1 cellular context compared by ENCODE assay signal in the genomic region with DNA sequence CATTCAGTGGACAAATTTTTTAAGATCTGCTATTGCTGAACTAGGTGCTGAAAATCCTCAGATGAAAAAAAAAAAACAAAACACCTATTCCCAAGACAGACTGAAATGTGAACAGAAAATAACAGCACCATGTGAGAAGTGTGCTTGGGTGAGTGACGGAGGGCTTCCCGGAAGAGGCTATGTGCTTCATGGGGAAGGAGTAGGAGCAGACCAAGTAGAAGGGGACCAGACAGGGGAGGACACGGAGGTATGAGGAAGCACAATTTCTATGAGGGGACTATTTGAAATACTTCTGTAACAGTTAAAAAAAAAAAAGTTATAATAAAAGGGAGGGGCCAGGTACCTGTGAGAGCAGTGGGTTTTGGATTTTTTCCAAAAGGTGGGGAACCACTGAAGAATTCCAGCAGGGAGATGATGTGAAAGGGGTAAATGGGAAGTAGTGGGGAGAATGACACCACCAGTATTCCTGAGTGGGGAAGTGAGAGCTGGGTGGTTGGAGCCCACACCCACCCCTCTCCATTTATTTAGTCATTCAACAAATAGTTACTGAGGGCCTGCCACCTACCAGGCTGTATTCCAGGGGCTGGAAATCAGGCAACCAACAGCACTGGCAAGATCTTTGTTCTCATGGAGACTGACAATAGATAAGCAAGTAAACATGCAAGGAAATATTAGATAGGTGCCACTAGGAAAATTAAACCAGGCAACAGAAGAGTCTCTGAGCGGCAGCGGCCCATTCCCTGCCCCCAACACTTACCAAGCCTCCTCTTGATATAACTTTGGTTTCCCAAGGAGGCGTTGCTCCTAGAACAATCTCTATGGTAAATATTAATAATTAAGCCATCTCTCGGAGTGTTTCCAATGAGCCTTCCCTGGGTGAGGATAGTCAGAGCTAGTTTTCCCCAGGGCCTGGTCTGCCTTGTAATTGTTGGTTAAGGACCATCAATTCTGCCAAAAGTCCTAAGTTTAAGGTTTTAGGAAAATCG.
A peak's percentile ranks its signal among the peaks of the same experiment; 100 is the strongest.
TF ChIP-seq lines count a peak whose summit lies in the region.

No MANE protein-coding gene starts in this region.

TF ChIP-seq in K562, 482 proteins besides CTCF, POLR2A, EP300 and RAD21 (continues in another document):
- TF ChIP-seq ZBTB17 (CRISPR knock-in tag; IDR thresholded peaks at IDR 0.05) (no peak), RHOXF2B (CRISPR knock-in tag; conservative IDR thresholded peaks at IDR 0.05) (no peak), CEBPB (tag; IDR thresholded peaks at IDR 0.05) (no peak), ZSCAN29 (IDR thresholded peaks at IDR 0.05) (no peak), ZNF146 (CRISPR knock-in tag; IDR thresholded peaks at IDR 0.05; ENCODE audit: unreplicated experiment) (no peak), STAT5B (CRISPR knock-in tag; IDR thresholded peaks at IDR 0.05) (no peak), ZFP36 (IDR thresholded peaks at IDR 0.05; ENCODE audit: low read depth, low read length, partially characterized antibody) (peak; percentile 92), ZNF212 (CRISPR knock-in tag; IDR thresholded peaks at IDR 0.05) (no peak), MEF2D (tag; conservative IDR thresholded peaks at IDR 0.05; ENCODE audit: low read depth) (no peak), HMGN3 (IDR thresholded peaks at IDR 0.05; ENCODE audit: borderline replicate concordance, extremely low read depth, insufficient read length, low read depth, low read length) (no peak), ELF4 (CRISPR knock-in tag; IDR thresholded peaks at IDR 0.05) (no peak), BCOR (IDR thresholded peaks at IDR 0.05) (peak; percentile 68; the same call in 1 of the 2 replicates), ERF (CRISPR knock-in tag; IDR thresholded peaks at IDR 0.05) (no peak), TEAD4 (IDR thresholded peaks at IDR 0.05; ENCODE audit: low read length) (no peak), TEAD4 (CRISPR knock-in tag; IDR thresholded peaks at IDR 0.05; ENCODE audit: borderline replicate concordance) (no peak), ZNF436 (CRISPR knock-in tag; IDR thresholded peaks at IDR 0.05) (peak; percentile 61; the same call in 1 of the 2 replicates)
- TF ChIP-seq, protein P1, sequence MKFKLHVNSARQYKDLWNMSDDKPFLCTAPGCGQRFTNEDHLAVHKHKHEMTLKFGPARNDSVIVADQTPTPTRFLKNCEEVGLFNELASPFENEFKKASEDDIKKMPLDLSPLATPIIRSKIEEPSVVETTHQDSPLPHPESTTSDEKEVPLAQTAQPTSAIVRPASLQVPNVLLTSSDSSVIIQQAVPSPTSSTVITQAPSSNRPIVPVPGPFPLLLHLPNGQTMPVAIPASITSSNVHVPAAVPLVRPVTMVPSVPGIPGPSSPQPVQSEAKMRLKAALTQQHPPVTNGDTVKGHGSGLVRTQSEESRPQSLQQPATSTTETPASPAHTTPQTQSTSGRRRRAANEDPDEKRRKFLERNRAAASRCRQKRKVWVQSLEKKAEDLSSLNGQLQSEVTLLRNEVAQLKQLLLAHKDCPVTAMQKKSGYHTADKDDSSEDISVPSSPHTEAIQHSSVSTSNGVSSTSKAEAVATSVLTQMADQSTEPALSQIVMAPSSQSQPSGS (CRISPR knock-in tag; IDR thresholded peaks at IDR 0.05): no peak
- TF ChIP-seq, protein P2, sequence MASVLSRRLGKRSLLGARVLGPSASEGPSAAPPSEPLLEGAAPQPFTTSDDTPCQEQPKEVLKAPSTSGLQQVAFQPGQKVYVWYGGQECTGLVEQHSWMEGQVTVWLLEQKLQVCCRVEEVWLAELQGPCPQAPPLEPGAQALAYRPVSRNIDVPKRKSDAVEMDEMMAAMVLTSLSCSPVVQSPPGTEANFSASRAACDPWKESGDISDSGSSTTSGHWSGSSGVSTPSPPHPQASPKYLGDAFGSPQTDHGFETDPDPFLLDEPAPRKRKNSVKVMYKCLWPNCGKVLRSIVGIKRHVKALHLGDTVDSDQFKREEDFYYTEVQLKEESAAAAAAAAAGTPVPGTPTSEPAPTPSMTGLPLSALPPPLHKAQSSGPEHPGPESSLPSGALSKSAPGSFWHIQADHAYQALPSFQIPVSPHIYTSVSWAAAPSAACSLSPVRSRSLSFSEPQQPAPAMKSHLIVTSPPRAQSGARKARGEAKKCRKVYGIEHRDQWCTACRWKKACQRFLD (CRISPR knock-in tag; IDR thresholded peaks at IDR 0.05): no peak
- TF ChIP-seq, protein P3, sequence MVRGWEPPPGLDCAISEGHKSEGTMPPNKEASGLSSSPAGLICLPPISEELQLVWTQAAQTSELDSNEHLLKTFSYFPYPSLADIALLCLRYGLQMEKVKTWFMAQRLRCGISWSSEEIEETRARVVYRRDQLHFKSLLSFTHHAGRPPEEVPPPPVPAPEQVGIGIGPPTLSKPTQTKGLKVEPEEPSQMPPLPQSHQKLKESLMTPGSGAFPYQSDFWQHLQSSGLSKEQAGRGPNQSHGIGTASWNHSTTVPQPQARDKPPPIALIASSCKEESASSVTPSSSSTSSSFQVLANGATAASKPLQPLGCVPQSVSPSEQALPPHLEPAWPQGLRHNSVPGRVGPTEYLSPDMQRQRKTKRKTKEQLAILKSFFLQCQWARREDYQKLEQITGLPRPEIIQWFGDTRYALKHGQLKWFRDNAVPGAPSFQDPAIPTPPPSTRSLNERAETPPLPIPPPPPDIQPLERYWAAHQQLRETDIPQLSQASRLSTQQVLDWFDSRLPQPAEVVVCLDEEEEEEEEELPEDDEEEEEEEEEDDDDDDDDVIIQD (CRISPR knock-in tag; IDR thresholded peaks at IDR 0.05): no peak
- TF ChIP-seq, protein P4, sequence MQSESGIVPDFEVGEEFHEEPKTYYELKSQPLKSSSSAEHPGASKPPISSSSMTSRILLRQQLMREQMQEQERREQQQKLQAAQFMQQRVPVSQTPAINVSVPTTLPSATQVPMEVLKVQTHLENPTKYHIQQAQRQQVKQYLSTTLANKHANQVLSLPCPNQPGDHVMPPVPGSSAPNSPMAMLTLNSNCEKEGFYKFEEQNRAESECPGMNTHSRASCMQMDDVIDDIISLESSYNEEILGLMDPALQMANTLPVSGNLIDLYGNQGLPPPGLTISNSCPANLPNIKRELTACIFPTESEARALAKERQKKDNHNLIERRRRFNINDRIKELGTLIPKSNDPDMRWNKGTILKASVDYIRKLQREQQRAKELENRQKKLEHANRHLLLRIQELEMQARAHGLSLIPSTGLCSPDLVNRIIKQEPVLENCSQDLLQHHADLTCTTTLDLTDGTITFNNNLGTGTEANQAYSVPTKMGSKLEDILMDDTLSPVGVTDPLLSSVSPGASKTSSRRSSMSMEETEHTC (IDR thresholded peaks at IDR 0.05): no peak
- TF ChIP-seq, protein P5, sequence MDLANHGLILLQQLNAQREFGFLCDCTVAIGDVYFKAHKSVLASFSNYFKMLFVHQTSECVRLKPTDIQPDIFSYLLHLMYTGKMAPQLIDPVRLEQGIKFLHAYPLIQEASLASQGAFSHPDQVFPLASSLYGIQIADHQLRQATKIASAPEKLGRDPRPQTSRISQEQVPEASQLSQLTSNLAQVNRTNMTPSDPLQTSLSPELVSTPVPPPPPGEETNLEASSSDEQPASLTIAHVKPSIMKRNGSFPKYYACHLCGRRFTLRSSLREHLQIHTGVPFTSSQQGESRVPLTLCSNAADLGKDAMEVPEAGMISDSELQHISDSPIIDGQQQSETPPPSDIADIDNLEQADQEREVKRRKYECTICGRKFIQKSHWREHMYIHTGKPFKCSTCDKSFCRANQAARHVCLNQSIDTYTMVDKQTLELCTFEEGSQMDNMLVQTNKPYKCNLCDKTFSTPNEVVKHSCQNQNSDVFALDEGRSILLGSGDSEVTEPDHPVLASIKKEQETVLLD (IDR thresholded peaks at IDR 0.05): no peak
- TF ChIP-seq, protein P6, sequence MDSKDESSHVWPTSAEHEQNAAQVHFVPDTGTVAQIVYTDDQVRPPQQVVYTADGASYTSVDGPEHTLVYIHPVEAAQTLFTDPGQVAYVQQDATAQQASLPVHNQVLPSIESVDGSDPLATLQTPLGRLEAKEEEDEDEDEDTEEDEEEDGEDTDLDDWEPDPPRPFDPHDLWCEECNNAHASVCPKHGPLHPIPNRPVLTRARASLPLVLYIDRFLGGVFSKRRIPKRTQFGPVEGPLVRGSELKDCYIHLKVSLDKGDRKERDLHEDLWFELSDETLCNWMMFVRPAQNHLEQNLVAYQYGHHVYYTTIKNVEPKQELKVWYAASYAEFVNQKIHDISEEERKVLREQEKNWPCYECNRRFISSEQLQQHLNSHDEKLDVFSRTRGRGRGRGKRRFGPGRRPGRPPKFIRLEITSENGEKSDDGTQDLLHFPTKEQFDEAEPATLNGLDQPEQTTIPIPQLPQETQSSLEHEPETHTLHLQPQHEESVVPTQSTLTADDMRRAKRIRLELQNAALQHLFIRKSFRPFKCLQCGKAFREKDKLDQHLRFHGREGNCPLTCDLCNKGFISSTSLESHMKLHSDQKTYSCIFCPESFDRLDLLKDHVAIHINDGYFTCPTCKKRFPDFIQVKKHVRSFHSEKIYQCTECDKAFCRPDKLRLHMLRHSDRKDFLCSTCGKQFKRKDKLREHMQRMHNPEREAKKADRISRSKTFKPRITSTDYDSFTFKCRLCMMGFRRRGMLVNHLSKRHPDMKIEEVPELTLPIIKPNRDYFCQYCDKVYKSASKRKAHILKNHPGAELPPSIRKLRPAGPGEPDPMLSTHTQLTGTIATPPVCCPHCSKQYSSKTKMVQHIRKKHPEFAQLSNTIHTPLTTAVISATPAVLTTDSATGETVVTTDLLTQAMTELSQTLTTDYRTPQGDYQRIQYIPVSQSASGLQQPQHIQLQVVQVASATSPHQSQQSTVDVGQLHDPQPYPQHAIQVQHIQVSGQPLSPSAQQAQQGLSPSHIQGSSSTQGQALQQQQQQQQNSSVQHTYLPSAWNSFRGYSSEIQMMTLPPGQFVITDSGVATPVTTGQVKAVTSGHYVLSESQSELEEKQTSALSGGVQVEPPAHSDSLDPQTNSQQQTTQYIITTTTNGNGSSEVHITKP (IDR thresholded peaks at IDR 0.05; ENCODE audit: partially characterized antibody): peak; percentile 81
- TF ChIP-seq, protein P7, sequence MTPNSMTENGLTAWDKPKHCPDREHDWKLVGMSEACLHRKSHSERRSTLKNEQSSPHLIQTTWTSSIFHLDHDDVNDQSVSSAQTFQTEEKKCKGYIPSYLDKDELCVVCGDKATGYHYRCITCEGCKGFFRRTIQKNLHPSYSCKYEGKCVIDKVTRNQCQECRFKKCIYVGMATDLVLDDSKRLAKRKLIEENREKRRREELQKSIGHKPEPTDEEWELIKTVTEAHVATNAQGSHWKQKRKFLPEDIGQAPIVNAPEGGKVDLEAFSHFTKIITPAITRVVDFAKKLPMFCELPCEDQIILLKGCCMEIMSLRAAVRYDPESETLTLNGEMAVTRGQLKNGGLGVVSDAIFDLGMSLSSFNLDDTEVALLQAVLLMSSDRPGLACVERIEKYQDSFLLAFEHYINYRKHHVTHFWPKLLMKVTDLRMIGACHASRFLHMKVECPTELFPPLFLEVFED (CRISPR knock-in tag; conservative IDR thresholded peaks at IDR 0.05): no peak
- TF ChIP-seq, protein P8, sequence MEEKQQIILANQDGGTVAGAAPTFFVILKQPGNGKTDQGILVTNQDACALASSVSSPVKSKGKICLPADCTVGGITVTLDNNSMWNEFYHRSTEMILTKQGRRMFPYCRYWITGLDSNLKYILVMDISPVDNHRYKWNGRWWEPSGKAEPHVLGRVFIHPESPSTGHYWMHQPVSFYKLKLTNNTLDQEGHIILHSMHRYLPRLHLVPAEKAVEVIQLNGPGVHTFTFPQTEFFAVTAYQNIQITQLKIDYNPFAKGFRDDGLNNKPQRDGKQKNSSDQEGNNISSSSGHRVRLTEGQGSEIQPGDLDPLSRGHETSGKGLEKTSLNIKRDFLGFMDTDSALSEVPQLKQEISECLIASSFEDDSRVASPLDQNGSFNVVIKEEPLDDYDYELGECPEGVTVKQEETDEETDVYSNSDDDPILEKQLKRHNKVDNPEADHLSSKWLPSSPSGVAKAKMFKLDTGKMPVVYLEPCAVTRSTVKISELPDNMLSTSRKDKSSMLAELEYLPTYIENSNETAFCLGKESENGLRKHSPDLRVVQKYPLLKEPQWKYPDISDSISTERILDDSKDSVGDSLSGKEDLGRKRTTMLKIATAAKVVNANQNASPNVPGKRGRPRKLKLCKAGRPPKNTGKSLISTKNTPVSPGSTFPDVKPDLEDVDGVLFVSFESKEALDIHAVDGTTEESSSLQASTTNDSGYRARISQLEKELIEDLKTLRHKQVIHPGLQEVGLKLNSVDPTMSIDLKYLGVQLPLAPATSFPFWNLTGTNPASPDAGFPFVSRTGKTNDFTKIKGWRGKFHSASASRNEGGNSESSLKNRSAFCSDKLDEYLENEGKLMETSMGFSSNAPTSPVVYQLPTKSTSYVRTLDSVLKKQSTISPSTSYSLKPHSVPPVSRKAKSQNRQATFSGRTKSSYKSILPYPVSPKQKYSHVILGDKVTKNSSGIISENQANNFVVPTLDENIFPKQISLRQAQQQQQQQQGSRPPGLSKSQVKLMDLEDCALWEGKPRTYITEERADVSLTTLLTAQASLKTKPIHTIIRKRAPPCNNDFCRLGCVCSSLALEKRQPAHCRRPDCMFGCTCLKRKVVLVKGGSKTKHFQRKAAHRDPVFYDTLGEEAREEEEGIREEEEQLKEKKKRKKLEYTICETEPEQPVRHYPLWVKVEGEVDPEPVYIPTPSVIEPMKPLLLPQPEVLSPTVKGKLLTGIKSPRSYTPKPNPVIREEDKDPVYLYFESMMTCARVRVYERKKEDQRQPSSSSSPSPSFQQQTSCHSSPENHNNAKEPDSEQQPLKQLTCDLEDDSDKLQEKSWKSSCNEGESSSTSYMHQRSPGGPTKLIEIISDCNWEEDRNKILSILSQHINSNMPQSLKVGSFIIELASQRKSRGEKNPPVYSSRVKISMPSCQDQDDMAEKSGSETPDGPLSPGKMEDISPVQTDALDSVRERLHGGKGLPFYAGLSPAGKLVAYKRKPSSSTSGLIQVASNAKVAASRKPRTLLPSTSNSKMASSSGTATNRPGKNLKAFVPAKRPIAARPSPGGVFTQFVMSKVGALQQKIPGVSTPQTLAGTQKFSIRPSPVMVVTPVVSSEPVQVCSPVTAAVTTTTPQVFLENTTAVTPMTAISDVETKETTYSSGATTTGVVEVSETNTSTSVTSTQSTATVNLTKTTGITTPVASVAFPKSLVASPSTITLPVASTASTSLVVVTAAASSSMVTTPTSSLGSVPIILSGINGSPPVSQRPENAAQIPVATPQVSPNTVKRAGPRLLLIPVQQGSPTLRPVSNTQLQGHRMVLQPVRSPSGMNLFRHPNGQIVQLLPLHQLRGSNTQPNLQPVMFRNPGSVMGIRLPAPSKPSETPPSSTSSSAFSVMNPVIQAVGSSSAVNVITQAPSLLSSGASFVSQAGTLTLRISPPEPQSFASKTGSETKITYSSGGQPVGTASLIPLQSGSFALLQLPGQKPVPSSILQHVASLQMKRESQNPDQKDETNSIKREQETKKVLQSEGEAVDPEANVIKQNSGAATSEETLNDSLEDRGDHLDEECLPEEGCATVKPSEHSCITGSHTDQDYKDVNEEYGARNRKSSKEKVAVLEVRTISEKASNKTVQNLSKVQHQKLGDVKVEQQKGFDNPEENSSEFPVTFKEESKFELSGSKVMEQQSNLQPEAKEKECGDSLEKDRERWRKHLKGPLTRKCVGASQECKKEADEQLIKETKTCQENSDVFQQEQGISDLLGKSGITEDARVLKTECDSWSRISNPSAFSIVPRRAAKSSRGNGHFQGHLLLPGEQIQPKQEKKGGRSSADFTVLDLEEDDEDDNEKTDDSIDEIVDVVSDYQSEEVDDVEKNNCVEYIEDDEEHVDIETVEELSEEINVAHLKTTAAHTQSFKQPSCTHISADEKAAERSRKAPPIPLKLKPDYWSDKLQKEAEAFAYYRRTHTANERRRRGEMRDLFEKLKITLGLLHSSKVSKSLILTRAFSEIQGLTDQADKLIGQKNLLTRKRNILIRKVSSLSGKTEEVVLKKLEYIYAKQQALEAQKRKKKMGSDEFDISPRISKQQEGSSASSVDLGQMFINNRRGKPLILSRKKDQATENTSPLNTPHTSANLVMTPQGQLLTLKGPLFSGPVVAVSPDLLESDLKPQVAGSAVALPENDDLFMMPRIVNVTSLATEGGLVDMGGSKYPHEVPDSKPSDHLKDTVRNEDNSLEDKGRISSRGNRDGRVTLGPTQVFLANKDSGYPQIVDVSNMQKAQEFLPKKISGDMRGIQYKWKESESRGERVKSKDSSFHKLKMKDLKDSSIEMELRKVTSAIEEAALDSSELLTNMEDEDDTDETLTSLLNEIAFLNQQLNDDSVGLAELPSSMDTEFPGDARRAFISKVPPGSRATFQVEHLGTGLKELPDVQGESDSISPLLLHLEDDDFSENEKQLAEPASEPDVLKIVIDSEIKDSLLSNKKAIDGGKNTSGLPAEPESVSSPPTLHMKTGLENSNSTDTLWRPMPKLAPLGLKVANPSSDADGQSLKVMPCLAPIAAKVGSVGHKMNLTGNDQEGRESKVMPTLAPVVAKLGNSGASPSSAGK (IDR thresholded peaks at IDR 0.05): no peak
